In the genomic region with DNA sequence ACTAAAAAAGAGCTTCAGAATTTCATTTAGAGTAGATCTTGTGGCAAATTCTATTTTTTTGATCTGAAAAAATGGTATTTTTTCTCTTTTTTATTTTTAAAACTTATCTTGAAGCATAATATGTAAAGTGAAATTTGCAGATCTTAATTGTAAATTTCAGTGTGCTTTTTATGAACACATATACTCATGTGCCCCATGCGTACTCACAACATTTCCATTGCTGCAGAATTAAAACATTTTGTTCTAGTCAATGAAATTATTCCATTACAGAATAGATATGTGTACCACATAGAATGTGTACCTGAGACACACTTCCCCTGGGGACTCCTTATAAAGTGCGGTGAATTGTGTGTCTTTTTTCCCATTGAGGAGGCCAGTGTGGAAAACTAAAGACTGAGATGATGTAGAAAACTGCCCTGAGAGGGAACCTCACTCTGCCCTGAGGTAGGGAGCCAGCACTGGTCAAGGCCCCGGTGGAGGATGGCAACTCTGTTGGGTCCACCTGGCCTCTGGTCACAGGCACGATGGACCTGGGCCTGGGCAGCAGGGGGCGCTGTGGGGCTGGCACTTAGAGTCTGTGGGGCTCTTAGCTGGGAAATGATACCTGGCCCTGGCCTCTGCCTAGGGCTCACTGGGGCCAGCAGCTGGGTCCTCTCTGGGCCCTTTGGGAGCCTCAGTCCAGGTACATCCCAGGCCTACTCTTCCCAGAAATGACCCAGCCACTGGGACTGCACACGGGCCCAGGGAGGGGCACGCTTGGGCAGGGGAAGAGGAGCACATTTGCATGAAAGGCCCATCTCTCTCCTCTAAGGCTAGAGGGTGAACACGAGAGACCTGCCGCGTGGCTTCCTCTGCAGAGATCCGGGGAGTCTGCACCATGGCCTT, we compare ENCODE assay signal across 1 cellular context.
TF ChIP-seq lines count a peak whose summit lies in the region.

No MANE protein-coding gene starts in this region.

TF ChIP-seq in K562, 482 proteins besides CTCF, POLR2A, EP300 and RAD21 (continued from another document and continues in another):
- TF ChIP-seq RERE (CRISPR knock-in tag; IDR thresholded peaks at IDR 0.05; ENCODE audit: borderline replicate concordance) (peak; percentile 96; the same call in 1 of the 2 replicates), ZNF174 (CRISPR knock-in tag; IDR thresholded peaks at IDR 0.05) (no peak), CBFA2T3 (IDR thresholded peaks at IDR 0.05) (no peak), HMG20B (CRISPR knock-in tag; IDR thresholded peaks at IDR 0.05) (peak; percentile 24; the same call in 1 of the 2 replicates), HDAC1 (IDR thresholded peaks at IDR 0.05) (no peak), KDM2B (CRISPR knock-in tag; IDR thresholded peaks at IDR 0.05) (no peak), CC2D1A (IDR thresholded peaks at IDR 0.05) (no peak), MYNN (IDR thresholded peaks at IDR 0.05) (peak; percentile 91), MYNN (CRISPR knock-in tag; IDR thresholded peaks at IDR 0.05) (peak; percentile 81; the same call in 1 of the 2 replicates), SMARCE1 (IDR thresholded peaks at IDR 0.05) (no peak), KDM4B (IDR thresholded peaks at IDR 0.05; ENCODE audit: borderline replicate concordance in 2 of 2, low read depth in 1 of 2) (peak in 1 of 2 experiments; percentile 73; a peak in 1 of 4 replicates), CBX5 (IDR thresholded peaks at IDR 0.05; ENCODE audit: borderline replicate concordance, low read depth) (peak; percentile 29; the same call in 1 of the 2 replicates), SRF (CRISPR knock-in tag; IDR thresholded peaks at IDR 0.05) (peak; percentile 37 to 56; a peak in 1 of 4 replicates), SPI1 (IDR thresholded peaks at IDR 0.05; ENCODE audit: borderline replicate concordance, low read depth, low read length) (no peak), POLR3A (IDR thresholded peaks at IDR 0.05; ENCODE audit: borderline replicate concordance, extremely low read depth, insufficient read depth, insufficient read length) (no peak), CREB3L1 (IDR thresholded peaks at IDR 0.05; ENCODE audit: borderline replicate concordance, low read depth) (no peak), ZNF239 (CRISPR knock-in tag; IDR thresholded peaks at IDR 0.05) (0 out of 2 replicates have a peak, but pooled peaks have one; percentile 6), CHCHD3 (CRISPR knock-in tag; IDR thresholded peaks at IDR 0.05) (no peak), PHTF2 (CRISPR knock-in tag; IDR thresholded peaks at IDR 0.05) (no peak), CHD2 (IDR thresholded peaks at IDR 0.05; ENCODE audit: low read depth, low read length) (no peak), ZBTB1 (CRISPR knock-in tag; IDR thresholded peaks at IDR 0.05; ENCODE audit: borderline replicate concordance, low read depth) (no peak), ERF (CRISPR knock-in tag; IDR thresholded peaks at IDR 0.05) (0 out of 2 replicates have a peak, but pooled peaks have one; percentile 66), PRMT5 (CRISPR knock-in tag; IDR thresholded peaks at IDR 0.05) (peak; percentile 72; the same call in 1 of the 2 replicates), DDX20 (tag; IDR thresholded peaks at IDR 0.05; ENCODE audit: low read depth) (no peak), TFE3 (CRISPR knock-in tag; IDR thresholded peaks at IDR 0.05) (0 out of 2 replicates have a peak, but pooled peaks have one; percentile 17), ZNF24 (IDR thresholded peaks at IDR 0.05) (no peak), MEIS2 (IDR thresholded peaks at IDR 0.05; ENCODE audit: partially characterized antibody) (no peak), ZZZ3 (IDR thresholded peaks at IDR 0.05) (no peak)
- TF ChIP-seq, protein P1, sequence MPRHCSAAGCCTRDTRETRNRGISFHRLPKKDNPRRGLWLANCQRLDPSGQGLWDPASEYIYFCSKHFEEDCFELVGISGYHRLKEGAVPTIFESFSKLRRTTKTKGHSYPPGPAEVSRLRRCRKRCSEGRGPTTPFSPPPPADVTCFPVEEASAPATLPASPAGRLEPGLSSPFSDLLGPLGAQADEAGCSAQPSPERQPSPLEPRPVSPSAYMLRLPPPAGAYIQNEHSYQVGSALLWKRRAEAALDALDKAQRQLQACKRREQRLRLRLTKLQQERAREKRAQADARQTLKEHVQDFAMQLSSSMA (CRISPR knock-in tag; IDR thresholded peaks at IDR 0.05), result 0 out of 2 replicates have a peak, but pooled peaks have one; percentile 12
- TF ChIP-seq, protein P2, sequence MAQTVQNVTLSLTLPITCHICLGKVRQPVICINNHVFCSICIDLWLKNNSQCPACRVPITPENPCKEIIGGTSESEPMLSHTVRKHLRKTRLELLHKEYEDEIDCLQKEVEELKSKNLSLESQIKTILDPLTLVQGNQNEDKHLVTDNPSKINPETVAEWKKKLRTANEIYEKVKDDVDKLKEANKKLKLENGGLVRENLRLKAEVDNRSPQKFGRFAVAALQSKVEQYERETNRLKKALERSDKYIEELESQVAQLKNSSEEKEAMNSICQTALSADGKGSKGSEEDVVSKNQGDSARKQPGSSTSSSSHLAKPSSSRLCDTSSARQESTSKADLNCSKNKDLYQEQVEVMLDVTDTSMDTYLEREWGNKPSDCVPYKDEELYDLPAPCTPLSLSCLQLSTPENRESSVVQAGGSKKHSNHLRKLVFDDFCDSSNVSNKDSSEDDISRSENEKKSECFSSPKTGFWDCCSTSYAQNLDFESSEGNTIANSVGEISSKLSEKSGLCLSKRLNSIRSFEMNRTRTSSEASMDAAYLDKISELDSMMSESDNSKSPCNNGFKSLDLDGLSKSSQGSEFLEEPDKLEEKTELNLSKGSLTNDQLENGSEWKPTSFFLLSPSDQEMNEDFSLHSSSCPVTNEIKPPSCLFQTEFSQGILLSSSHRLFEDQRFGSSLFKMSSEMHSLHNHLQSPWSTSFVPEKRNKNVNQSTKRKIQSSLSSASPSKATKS (CRISPR knock-in tag; IDR thresholded peaks at IDR 0.05), result no peak
- TF ChIP-seq, protein P3, sequence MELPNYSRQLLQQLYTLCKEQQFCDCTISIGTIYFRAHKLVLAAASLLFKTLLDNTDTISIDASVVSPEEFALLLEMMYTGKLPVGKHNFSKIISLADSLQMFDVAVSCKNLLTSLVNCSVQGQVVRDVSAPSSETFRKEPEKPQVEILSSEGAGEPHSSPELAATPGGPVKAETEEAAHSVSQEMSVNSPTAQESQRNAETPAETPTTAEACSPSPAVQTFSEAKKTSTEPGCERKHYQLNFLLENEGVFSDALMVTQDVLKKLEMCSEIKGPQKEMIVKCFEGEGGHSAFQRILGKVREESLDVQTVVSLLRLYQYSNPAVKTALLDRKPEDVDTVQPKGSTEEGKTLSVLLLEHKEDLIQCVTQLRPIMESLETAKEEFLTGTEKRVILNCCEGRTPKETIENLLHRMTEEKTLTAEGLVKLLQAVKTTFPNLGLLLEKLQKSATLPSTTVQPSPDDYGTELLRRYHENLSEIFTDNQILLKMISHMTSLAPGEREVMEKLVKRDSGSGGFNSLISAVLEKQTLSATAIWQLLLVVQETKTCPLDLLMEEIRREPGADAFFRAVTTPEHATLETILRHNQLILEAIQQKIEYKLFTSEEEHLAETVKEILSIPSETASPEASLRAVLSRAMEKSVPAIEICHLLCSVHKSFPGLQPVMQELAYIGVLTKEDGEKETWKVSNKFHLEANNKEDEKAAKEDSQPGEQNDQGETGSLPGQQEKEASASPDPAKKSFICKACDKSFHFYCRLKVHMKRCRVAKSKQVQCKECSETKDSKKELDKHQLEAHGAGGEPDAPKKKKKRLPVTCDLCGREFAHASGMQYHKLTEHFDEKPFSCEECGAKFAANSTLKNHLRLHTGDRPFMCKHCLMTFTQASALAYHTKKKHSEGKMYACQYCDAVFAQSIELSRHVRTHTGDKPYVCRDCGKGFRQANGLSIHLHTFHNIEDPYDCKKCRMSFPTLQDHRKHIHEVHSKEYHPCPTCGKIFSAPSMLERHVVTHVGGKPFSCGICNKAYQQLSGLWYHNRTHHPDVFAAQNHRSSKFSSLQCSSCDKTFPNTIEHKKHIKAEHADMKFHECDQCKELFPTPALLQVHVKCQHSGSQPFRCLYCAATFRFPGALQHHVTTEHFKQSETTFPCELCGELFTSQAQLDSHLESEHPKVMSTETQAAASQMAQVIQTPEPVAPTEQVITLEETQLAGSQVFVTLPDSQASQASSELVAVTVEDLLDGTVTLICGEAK (IDR thresholded peaks at IDR 0.05), result no peak
- TF ChIP-seq, protein P3 (CRISPR knock-in tag; IDR thresholded peaks at IDR 0.05), result 0 out of 2 replicates have a peak, but pooled peaks have one; percentile 51
- TF ChIP-seq, protein P4, sequence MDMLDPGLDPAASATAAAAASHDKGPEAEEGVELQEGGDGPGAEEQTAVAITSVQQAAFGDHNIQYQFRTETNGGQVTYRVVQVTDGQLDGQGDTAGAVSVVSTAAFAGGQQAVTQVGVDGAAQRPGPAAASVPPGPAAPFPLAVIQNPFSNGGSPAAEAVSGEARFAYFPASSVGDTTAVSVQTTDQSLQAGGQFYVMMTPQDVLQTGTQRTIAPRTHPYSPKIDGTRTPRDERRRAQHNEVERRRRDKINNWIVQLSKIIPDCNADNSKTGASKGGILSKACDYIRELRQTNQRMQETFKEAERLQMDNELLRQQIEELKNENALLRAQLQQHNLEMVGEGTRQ (CRISPR knock-in tag; IDR thresholded peaks at IDR 0.05), result no peak
